Comparison of ENCODE assay signal across 8 cellular contexts in genomic region chr1:101237229-101237837, GRCh38. TPM values are rescaled to one million over a fixed set of nuclear protein-coding genes. Genes with fewer than 3 reads are reported as not detected.
A peak's percentile ranks its signal among the peaks of the same experiment; 100 is the strongest.
DNase-seq lines count a peak whose midpoint lies in the region; ATAC-seq and TF ChIP-seq lines count a peak whose summit lies in the region.

No MANE protein-coding gene starts in this region.

- no peak overlapping the region for H4K8ac ChIP-seq in H9 (replicated peaks; ENCODE audit: insufficient read length, low read depth, low read length)

- H3K4me3 ChIP-seq in BLaER1 treated with 17β-estradiol and CSF1 and Interleukin-3, amounts not matched to agents 10 nM and 100 nM = peak overlapping the region; percentile 65 to 90 (median 76)
- H3K4me3 ChIP-seq in esophagus muscularis mucosa (peak overlapping the region; percentile 65 to 85 (median 71)), neuron (ENCODE audit: low read length) (peak overlapping the region; percentile 97)

- no peak for TF ChIP-seq EP300 in esophagus muscularis mucosa (IDR thresholded peaks at IDR 0.05)

- H3K4me1 ChIP-seq in BLaER1 treated with 17β-estradiol and CSF1 and Interleukin-3, amounts not matched to agents 10 nM and 100 nM = peaks cover 30 to 54% (median 42%) of the 10 kb centered on the region in 10 experiments
- peaks cover 2% of the 10 kb centered on the region; the same call in 1 of the 2 replicates for H3K4me1 ChIP-seq in H9 (ENCODE audit: insufficient read depth, low read length)
- H3K4me1 ChIP-seq in esophagus muscularis mucosa = peaks cover 17 to 36% (median 30%) of the 10 kb centered on the region in 4 donors
- H3K4me1 ChIP-seq in neuron (ENCODE audit: insufficient read depth, low read length) = peaks cover 38% of the 10 kb centered on the region

- H2BK20ac ChIP-seq in H9 (ENCODE audit: low read depth, low read length, poor library complexity, severe bottlenecking) = no peak overlapping the region

- H3K9ac ChIP-seq in BLaER1 treated with 17β-estradiol and CSF1 and Interleukin-3, amounts not matched to agents 10 nM and 100 nM = peak overlapping the region; percentile 66 to 88 (median 81)
- peak overlapping the region; percentile 45 for H3K9ac ChIP-seq in H9 (ENCODE audit: extremely low read depth, insufficient read length, low read length)

- H4K5ac ChIP-seq in H9 (ENCODE audit: insufficient read length, low read depth, low read length) = no peak overlapping the region

- peaks cover 0 to 38% (median 35%) of the 10 kb centered on the region in 11 experiments; a peak in 20 of 22 replicates for H3K27me3 ChIP-seq in BLaER1 treated with 17β-estradiol and CSF1 and Interleukin-3, amounts not matched to agents 10 nM and 100 nM
- peaks cover 14% of the 10 kb centered on the region; the same call in 1 of the 2 replicates for H3K27me3 ChIP-seq in H9 (ENCODE audit: insufficient read depth, low read length)
- peaks cover 0 to 3% (median 0%) of the 10 kb centered on the region in 4 donors for H3K27me3 ChIP-seq in esophagus muscularis mucosa
- H3K27me3 ChIP-seq in neuron (ENCODE audit: insufficient read depth, low read length) = no peaks in the 10 kb centered on the region

- no peak overlapping the region for H2BK12ac ChIP-seq in H9 (ENCODE audit: insufficient read length, low read depth, low read length)

- H4K91ac ChIP-seq in H9 (ENCODE audit: insufficient read length, low read depth, low read length) = no peak overlapping the region

- H3K4ac ChIP-seq in H9 (ENCODE audit: low read depth, low read length) = no peak overlapping the region

- H2BK120ac ChIP-seq in H9 (ENCODE audit: low read depth, low read length, poor library complexity, severe bottlenecking) = no peak overlapping the region

- peak overlapping the region; percentile 78; the same call in 1 of the 2 replicates for H3K14ac ChIP-seq in H9 (ENCODE audit: insufficient read depth, low read length)

- peak overlapping the region; percentile 78 to 91 for H3K4me3 Mint-ChIP-seq in H9
- peak overlapping the region; percentile 98 for H3K4me3 Mint-ChIP-seq in activated CD4-positive, alpha-beta T cell treated with anti-CD3 and anti-CD28 coated beads, Interleukin-2, amount 10 ng/mL, durations not matched to agents 7 days and 5 days

- DNase-seq in H9 (no peak), esophagus muscularis mucosa (ENCODE audit: extremely low spot score) (no peak), DMS153 treated with DMSO at 0.1 percent for 48 hours (lab: John Stamatoyannopoulos, UW; ENCODE audit: unreplicated experiment) (no peak)
- peak; percentile 12 for DNase-seq in activated CD4-positive, alpha-beta T cell treated with anti-CD3 and anti-CD28 coated beads, Interleukin-2, amount 10 ng/mL, durations not matched to agents 7 days and 5 days

- peaks cover 0 to 11% (median 5%) of the 10 kb centered on the region in 3 experiments; a peak in 5 of 7 replicates for H3K36me3 Mint-ChIP-seq in H9 (ENCODE audit: insufficient read depth in 1 of 3, low read depth in 3 of 3)
- peaks cover 79% of the 10 kb centered on the region for H3K36me3 Mint-ChIP-seq in activated CD4-positive, alpha-beta T cell treated with anti-CD3 and anti-CD28 coated beads, Interleukin-2, amount 10 ng/mL, durations not matched to agents 7 days and 5 days (ENCODE audit: low read depth)

- no peaks in the 10 kb centered on the region for H3K79me1 ChIP-seq in H9 (ENCODE audit: insufficient read depth, low read depth, low read length, poor library complexity, severe bottlenecking)

- no peak overlapping the region for H2BK15ac ChIP-seq in H9 (ENCODE audit: low read depth, low read length)

- H3K9me3 Mint-ChIP-seq in H9 = no peaks in the 10 kb centered on the region; a peak in 1 of 5 replicates
- H3K9me3 Mint-ChIP-seq in activated CD4-positive, alpha-beta T cell treated with anti-CD3 and anti-CD28 coated beads, Interleukin-2, amount 10 ng/mL, durations not matched to agents 7 days and 5 days = no peaks in the 10 kb centered on the region

- ATAC-seq in GM19035 (IDR thresholded peaks at IDR 0.05; ENCODE audit: unreplicated experiment) (no peak), esophagus mucosa (no peak)

- POLR2A ChIA-PET in activated CD4-positive, alpha-beta T cell treated with anti-CD3 and anti-CD28 coated beads, Interleukin-2, amount 10 ng/mL, durations not matched to agents 7 days and 5 days (lab: Charles Lee) = interaction anchor here (0.5 to 2.2 kb wide), 4 partner anchors 38 to 58 kb away, joined by 3 to 20 read pairs (median 5); no protein-coding TSS in a partner anchor

- H3K36me3 ChIP-seq in BLaER1 treated with 17β-estradiol and CSF1 and Interleukin-3, amounts not matched to agents 10 nM and 100 nM = peaks cover 10 to 35% (median 28%) of the 10 kb centered on the region in 11 experiments
- H3K36me3 ChIP-seq in esophagus muscularis mucosa (peaks cover 0 to 30% (median 14%) of the 10 kb centered on the region in 4 donors), neuron (ENCODE audit: insufficient read depth, low read length) (peaks cover 37% of the 10 kb centered on the region)

- H3K18ac ChIP-seq in H9 (ENCODE audit: insufficient read length, low read depth, low read length) = peak overlapping the region; percentile 34

- intact Hi-C loops in esophagus muscularis mucosa (cut with DNase I) = loop anchor here (5.0 kb wide), 2 partner anchors 50 to 210 kb away; partner anchors contain the start of gene DPH5

- peak overlapping the region; percentile 50 to 86 (median 74) for H3K27ac ChIP-seq in BLaER1 treated with 17β-estradiol and CSF1 and Interleukin-3, amounts not matched to agents 10 nM and 100 nM
- H3K27ac ChIP-seq in H9 (ENCODE audit: insufficient read length, low read depth, low read length) = no peak overlapping the region
- H3K27ac ChIP-seq in esophagus muscularis mucosa (replicated peaks in 1 of 4) = peak overlapping the region; percentile 82 to 87 (median 84)

- no peak for TF ChIP-seq POLR2A in esophagus muscularis mucosa (IDR thresholded peaks at IDR 0.05; ENCODE audit: low read depth)

- no peaks in the 10 kb centered on the region for H3K79me2 ChIP-seq in H9 (ENCODE audit: insufficient read depth, low read length)

- no peak overlapping the region for H2AK5ac ChIP-seq in H9 (ENCODE audit: insufficient read length, low read length)

- peaks cover 24 to 29% of the 10 kb centered on the region in 2 experiments for H3K4me1 Mint-ChIP-seq in H9
- H3K4me1 Mint-ChIP-seq in activated CD4-positive, alpha-beta T cell treated with anti-CD3 and anti-CD28 coated beads, Interleukin-2, amount 10 ng/mL, durations not matched to agents 7 days and 5 days = peaks cover 54% of the 10 kb centered on the region

- H3K27me3 Mint-ChIP-seq in H9 (ENCODE audit: low read depth) = peaks cover 66% of the 10 kb centered on the region
- H3K27me3 Mint-ChIP-seq in activated CD4-positive, alpha-beta T cell treated with anti-CD3 and anti-CD28 coated beads, Interleukin-2, amount 10 ng/mL, durations not matched to agents 7 days and 5 days = no peaks in the 10 kb centered on the region

- H4K20me1 ChIP-seq in BLaER1 treated with 17β-estradiol and CSF1 and Interleukin-3, amounts not matched to agents 10 nM and 100 nM = peaks cover 0 to 34% (median 10%) of the 10 kb centered on the region in 11 experiments; a peak in 8 of 22 replicates
- H4K20me1 ChIP-seq in H9 (ENCODE audit: control insufficient read depth, insufficient read depth, insufficient read length) = no peaks in the 10 kb centered on the region

- no peak overlapping the region for H3K27ac Mint-ChIP-seq in H9
- peak overlapping the region; percentile 99 for H3K27ac Mint-ChIP-seq in activated CD4-positive, alpha-beta T cell treated with anti-CD3 and anti-CD28 coated beads, Interleukin-2, amount 10 ng/mL, durations not matched to agents 7 days and 5 days

- H3K56ac ChIP-seq in H9 (ENCODE audit: insufficient read length, low read depth, low read length) = no peak overlapping the region

- CTCF ChIA-PET in activated CD4-positive, alpha-beta T cell treated with anti-CD3 and anti-CD28 coated beads, Interleukin-2, amount 10 ng/mL, durations not matched to agents 7 days and 5 days (lab: Charles Lee) = interaction anchor here (1.0 to 6.3 kb wide), 10 partner anchors 8 to 316 kb away, joined by 3 to 51 read pairs (median 5); no protein-coding TSS in a partner anchor

- peaks cover 27% of the 10 kb centered on the region for H3K23me2 ChIP-seq in H9 (ENCODE audit: insufficient read length, low read depth, low read length, poor library complexity, severe bottlenecking)

- no peak for TF ChIP-seq CTCF in H9 (conservative IDR thresholded peaks at IDR 0.05)
- TF ChIP-seq CTCF in esophagus muscularis mucosa (IDR thresholded peaks at IDR 0.05) = no peak

- H3T11ph ChIP-seq in H9 (ENCODE audit: low read length) = no peak overlapping the region

- peak overlapping the region; percentile 88 to 98 (median 95) for H3K4me2 ChIP-seq in BLaER1 treated with 17β-estradiol and CSF1 and Interleukin-3, amounts not matched to agents 10 nM and 100 nM
- H3K4me2 ChIP-seq in H9 (ENCODE audit: insufficient read depth, insufficient read length, low read length) = peak overlapping the region; percentile 67

- no peak overlapping the region for H3K23ac ChIP-seq in H9 (ENCODE audit: insufficient read length, low read depth, low read length)

- WGBS in H9 (ENCODE audit: extremely low coverage, insufficient read length, low lambda C conversion rate) = no CpG with 5 or more reads among the region's 12 CpGs
- WGBS in esophagus muscularis mucosa = 3% methylated on average over 12 of the region's 12 CpGs

- peaks cover 0 to 4% (median 0%) of the 10 kb centered on the region in 11 experiments; a peak in 1 of 22 replicates for H3K9me3 ChIP-seq in BLaER1 treated with 17β-estradiol and CSF1 and Interleukin-3, amounts not matched to agents 10 nM and 100 nM (replicated peaks in 1 of 11)
- H3K9me3 ChIP-seq in H9 (ENCODE audit: control insufficient read depth, low read depth, low read length) (no peaks in the 10 kb centered on the region), esophagus muscularis mucosa (no peaks in the 10 kb centered on the region), neuron (ENCODE audit: low read length) (peaks cover 11% of the 10 kb centered on the region)

- H2AFZ ChIP-seq in H9 (ENCODE audit: low read length) (peak overlapping the region; percentile 85), neuron (ENCODE audit: low read depth, low read length) (peak overlapping the region; percentile 54)

- no peak overlapping the region for H2BK5ac ChIP-seq in H9 (ENCODE audit: insufficient read length, low read length)

RNA-seq across cellular contexts. Expression of gene S1PR1, which starts 0.5 kb away (rescaled TPM):
- total RNA-seq in H9 (2021) (0.24 and 0.26 TPM in 2 replicates), esophagus muscularis mucosa (10 to 100 TPM; 17.9 to 98.5 (median 77.4) TPM), esophagus mucosa (4.0 TPM)
- 100 to 1,000 TPM; 177 to 209 TPM for total RNA-seq in activated CD4-positive, alpha-beta T cell treated with anti-CD3 and anti-CD28 coated beads, Interleukin-2, amount 10 ng/mL, durations not matched to agents 7 days and 5 days
